ENCODE assay signal across 15 cellular contexts in genomic region chr4:7753931-7754465, GRCh38.
"Had no signal": no experiment of that assay in that cellular context is flagged by ENCODE, and none has a peak within 500 bp of the region (broad histone marks: within the 10 kb centered on the region; RNA-seq: fewer than 3 reads in every experiment).

No MANE protein-coding gene starts in this region.

- H3K27ac ChIP-seq: brain microvascular endothelial cell, upper lobe of left lung had no signal

- H3K9me3 ChIP-seq: esophagus muscularis mucosa, upper lobe of left lung had no signal

- H3K4me3 ChIP-seq: esophagus muscularis mucosa, upper lobe of left lung had no signal

- H3K27me3 ChIP-seq: brain microvascular endothelial cell, esophagus muscularis mucosa, upper lobe of left lung had no signal

- DNase-seq: activated CD4-positive, alpha-beta T cell treated with anti-CD3 and anti-CD28 coated beads, Interleukin-2, amount 50 U/mL, for 1 hour; activated effector memory CD4-positive, alpha-beta T cell treated with Interleukin-2 at 50 U/mL for 16 hours; activated T-cell treated with anti-CD3 and anti-CD28 coated beads, Interleukin-2, amount 50 U/mL, for 1 hour; brain microvascular endothelial cell; cerebellar nuclear complex; dermis blood vessel endothelial cell; endodermal cell; foreskin fibroblast; head of caudate nucleus; stimulated activated CD4-positive, alpha-beta T cell treated with anti-CD3 and anti-CD28 coated beads, Interleukin-12 subunit alpha, Interleukin-12 subunit beta, amount 100 ng/mL, for 4 hours; stimulated activated naive CD4-positive, alpha-beta T cell treated with Interleukin-2 at 50 U/mL for 16 hours had no signal

- H3K27ac Mint-ChIP-seq: activated naive CD8-positive, alpha-beta T cell; endodermal cell; natural killer cell treated with Interleukin-12 subunit alpha and Interleukin-12 subunit beta and Interleukin-15 and Interleukin-18, amount 100 ng/mL, for 72 hours had no signal

- H3K27me3 Mint-ChIP-seq: activated naive CD8-positive, alpha-beta T cell; natural killer cell treated with Interleukin-12 subunit alpha and Interleukin-12 subunit beta and Interleukin-15 and Interleukin-18, amount 100 ng/mL, for 72 hours had no signal

- H3K36me3 ChIP-seq: upper lobe of left lung had no signal

- H3K4me3 Mint-ChIP-seq: activated naive CD8-positive, alpha-beta T cell; endodermal cell; natural killer cell treated with Interleukin-12 subunit alpha and Interleukin-12 subunit beta and Interleukin-15 and Interleukin-18, amount 100 ng/mL, for 72 hours had no signal

- H3K36me3 Mint-ChIP-seq: activated naive CD8-positive, alpha-beta T cell; natural killer cell treated with Interleukin-12 subunit alpha and Interleukin-12 subunit beta and Interleukin-15 and Interleukin-18, amount 100 ng/mL, for 72 hours had no signal
